In genomic region chr11:133549796-133550195, GRCh38 we compare ENCODE assay signal across 22 cellular contexts. TPM values are rescaled to one million over a fixed set of nuclear protein-coding genes. Genes with fewer than 3 reads are reported as not detected.
"Had no signal": no experiment of that assay in that cellular context is flagged by ENCODE, and none has a peak within 500 bp of the region (broad histone marks: within the 10 kb centered on the region; RNA-seq: fewer than 3 reads in every experiment).

No MANE protein-coding gene starts in this region.

- H3K9me3 ChIP-seq: SJCRH30 had no signal

- H3K27me3 ChIP-seq: SJCRH30 had no signal

- H3K4me3 ChIP-seq: K562, SJCRH30 had no signal

- H3K36me3 ChIP-seq: SJCRH30 had no signal

- H3K4me1 ChIP-seq: SJCRH30 had no signal

- H3K27ac ChIP-seq: HL-60, KMS-11, SJCRH30 had no signal

- ATAC-seq: K562, SK-N-SH treated with all-trans-retinoic acid at 6 μM for 48 hours had no signal

- DNase-seq: Kasumi-1, MM.1S, NCI-H1092 treated with DMSO at 0.1 percent for 48 hours, NCI-H1436, NCI-H187, NCI-H2029, NCI-H2081 treated with DMSO at 0.1 percent for 48 hours, NCI-H2171, NCI-H226, NCI-H446, NCI-H510A, NCI-H524 treated with DMSO at 0.1 percent for 48 hours, NCI-H69, NCI-H774, RPMI8226, SHP77 treated with DMSO at 0.1 percent for 48 hours, SJCRH30 had no signal

RNA-seq across cellular contexts. Expression of gene OPCML, which starts 17.5 kb away (rescaled TPM):
- total RNA-seq: K562, SJCRH30 had no signal
- polyA plus RNA-seq: IgD-negative memory B cell, K562 had no signal
